1 cellular context compared by ENCODE assay signal in genomic region chr7:141551080-141551772, GRCh38.
TF ChIP-seq lines count a peak whose summit lies in the region.

Gene AGK, plus strand, starts transcription at chr7:141551410. Its CDS starts 4,057 bp downstream, at chr7:141555467.

TF ChIP-seq in HepG2, 621 proteins besides CTCF, POLR2A, EP300 and RAD21 (continued from another document and continues in another):
- peak; percentile 34; the same call in 1 of the 2 replicates for TF ChIP-seq ZNF503 (CRISPR knock-in tag; IDR thresholded peaks at IDR 0.05)
- TF ChIP-seq NBN (conservative IDR thresholded peaks at IDR 0.05) = no peak
- no peak for TF ChIP-seq ZNF577 (CRISPR knock-in tag; IDR thresholded peaks at IDR 0.05; ENCODE audit: borderline replicate concordance, low read depth)
- peak; percentile 64 to 91 for TF ChIP-seq HMGXB4 (CRISPR knock-in tag; IDR thresholded peaks at IDR 0.05; ENCODE audit: borderline replicate concordance in 1 of 2, low read depth in 1 of 2)
- TF ChIP-seq AKNA (CRISPR knock-in tag; IDR thresholded peaks at IDR 0.05; ENCODE audit: borderline replicate concordance) = no peak
- TF ChIP-seq JARID2 (CRISPR knock-in tag; IDR thresholded peaks at IDR 0.05; ENCODE audit: insufficient replicate concordance) = no peak
- peak; percentile 34; the same call in 1 of the 2 replicates for TF ChIP-seq ZNF441 (CRISPR knock-in tag; IDR thresholded peaks at IDR 0.05; ENCODE audit: borderline replicate concordance)
- peak; percentile 43; the same call in 1 of the 2 replicates for TF ChIP-seq SRF (IDR thresholded peaks at IDR 0.05; ENCODE audit: low read depth, low read length)
- TF ChIP-seq ZNF567 (CRISPR knock-in tag; IDR thresholded peaks at IDR 0.05; ENCODE audit: borderline replicate concordance) = no peak
- peak; percentile 24; the same call in 1 of the 2 replicates for TF ChIP-seq MXD1 (CRISPR knock-in tag; IDR thresholded peaks at IDR 0.05)
- TF ChIP-seq TBL1XR1 (IDR thresholded peaks at IDR 0.05; ENCODE audit: borderline replicate concordance, low read length, partially characterized antibody) = no peak
- no peak for TF ChIP-seq RELA (CRISPR knock-in tag; IDR thresholded peaks at IDR 0.05)
- no peak for TF ChIP-seq SP1 (IDR thresholded peaks at IDR 0.05)
- peak; percentile 69; the same call in 1 of the 2 replicates for TF ChIP-seq SP1 (CRISPR knock-in tag; IDR thresholded peaks at IDR 0.05)
- TF ChIP-seq ZIK1 (CRISPR knock-in tag; IDR thresholded peaks at IDR 0.05; ENCODE audit: borderline replicate concordance, low read depth) = no peak
- TF ChIP-seq ARHGAP35 (CRISPR knock-in tag; IDR thresholded peaks at IDR 0.05; ENCODE audit: borderline replicate concordance) = peak; percentile 42
- TF ChIP-seq PRDM15 (CRISPR knock-in tag; IDR thresholded peaks at IDR 0.05) = peak; percentile 43; the same call in 1 of the 2 replicates
- TF ChIP-seq ZNF510 (CRISPR knock-in tag; IDR thresholded peaks at IDR 0.05; ENCODE audit: low read depth) = no peak
- 0 out of 2 replicates have a peak, but pooled peaks have one; percentile 34 for TF ChIP-seq ZNF142 (CRISPR knock-in tag; IDR thresholded peaks at IDR 0.05)
- TF ChIP-seq MYC (CRISPR knock-in tag; IDR thresholded peaks at IDR 0.05; ENCODE audit: borderline replicate concordance) = peak; percentile 85
- TF ChIP-seq ZNF772 (CRISPR knock-in tag; IDR thresholded peaks at IDR 0.05) = peak; percentile 81
- peak; percentile 32; the same call in 1 of the 2 replicates for TF ChIP-seq EHMT2 (IDR thresholded peaks at IDR 0.05; ENCODE audit: borderline replicate concordance, low read depth, low read length)
- TF ChIP-seq MAZ (IDR thresholded peaks at IDR 0.05; ENCODE audit: borderline replicate concordance, low read depth, low read length) = no peak
- TF ChIP-seq MAZ (CRISPR knock-in tag; IDR thresholded peaks at IDR 0.05; ENCODE audit: low read depth) = peak; percentile 86; the same call in 1 of the 2 replicates
- no peak for TF ChIP-seq ELF4 (CRISPR knock-in tag; IDR thresholded peaks at IDR 0.05; ENCODE audit: borderline replicate concordance)
- no peak for TF ChIP-seq ZMAT5 (CRISPR knock-in tag; IDR thresholded peaks at IDR 0.05; ENCODE audit: borderline replicate concordance, low read depth)
- TF ChIP-seq ZMAT3 (CRISPR knock-in tag; conservative IDR thresholded peaks at IDR 0.05) = peak; percentile 71; the same call in 1 of the 2 replicates
- no peak for TF ChIP-seq ZNF484 (CRISPR knock-in tag; IDR thresholded peaks at IDR 0.05; ENCODE audit: borderline replicate concordance, low read depth)
- TF ChIP-seq TRIM24 (CRISPR knock-in tag; IDR thresholded peaks at IDR 0.05) = no peak
- TF ChIP-seq KAT2B (IDR thresholded peaks at IDR 0.05; ENCODE audit: borderline replicate concordance, low read depth, low read length) = no peak
- peak; percentile 19; the same call in 1 of the 2 replicates for TF ChIP-seq ZBTB7A (CRISPR knock-in tag; IDR thresholded peaks at IDR 0.05)
- peak; percentile 59; the same call in 1 of the 2 replicates for TF ChIP-seq CEBPB (IDR thresholded peaks at IDR 0.05; ENCODE audit: borderline replicate concordance, low read depth, low read length)
- TF ChIP-seq RFXANK (CRISPR knock-in tag; IDR thresholded peaks at IDR 0.05) = no peak
- TF ChIP-seq BHLHE40 (IDR thresholded peaks at IDR 0.05; ENCODE audit: low read length) = 0 out of 2 replicates have a peak, but pooled peaks have one; percentile 5
- TF ChIP-seq ZNF720 (CRISPR knock-in tag; IDR thresholded peaks at IDR 0.05) = no peak
- peak; percentile 69; the same call in 1 of the 2 replicates for TF ChIP-seq ZNF564 (CRISPR knock-in tag; IDR thresholded peaks at IDR 0.05)
- peak; percentile 80; the same call in 1 of the 2 replicates for TF ChIP-seq MXD3 (CRISPR knock-in tag; IDR thresholded peaks at IDR 0.05)
